ENCODE assay signal across 8 cellular contexts in genomic region chr1:203351037-203351625, GRCh38. TPM values are rescaled to one million over a fixed set of nuclear protein-coding genes. Genes with fewer than 3 reads are reported as not detected.
A peak's percentile ranks its signal among the peaks of the same experiment; 100 is the strongest.
DNase-seq lines count a peak whose midpoint lies in the region; ATAC-seq and TF ChIP-seq lines count a peak whose summit lies in the region.

Gene FMOD, minus strand, starts transcription at chr1:203351122. Its CDS starts 2,852 bp downstream, at chr1:203348270.

- peak within 1 kb of the TSS; percentile 48; the same call in 1 of the 2 replicates for H3K4ac ChIP-seq in IMR-90 (ENCODE audit: low read depth, low read length)

- 0 out of 2 replicates have a peak within 1 kb of the TSS, but pooled peaks have one; percentile 30 for H2BK120ac ChIP-seq in IMR-90 (ENCODE audit: low read depth, low read length)

- intact Hi-C loops in IMR-90 (cut with micrococcal nuclease): no loop called here
- intact Hi-C loops in naive thymus-derived CD4-positive, alpha-beta T cell (cut with micrococcal nuclease): no loop called here

- dilution Hi-C loops in IMR-90 (cut with HindIII; ENCODE audit: low sequenced_read_pairs, unreplicated experiment): no loop called here

- DNase-seq in AG09319 (ENCODE audit: extremely low read depth, low read depth) (peak; percentile 41), IMR-90 (peak; percentile 46), endothelial cell (ENCODE audit: low spot score) (no peak), ACHN (no peak), MM.1S (no peak), KG1 (lab: John Stamatoyannopoulos, UW) (no peak)
- DNase-seq in naive thymus-derived CD4-positive, alpha-beta T cell: peak in 1 of 9 donors; percentile 12
- no peak for DNase-seq in activated naive CD4-positive, alpha-beta T cell treated with Interleukin-2 at 50 U/mL for 16 hours

- H2BK5ac ChIP-seq in IMR-90 (ENCODE audit: low read depth, low read length, poor library complexity, severe bottlenecking): no peak within 1 kb of the TSS

- no peak for TF ChIP-seq RAD21 in IMR-90 (IDR thresholded peaks at IDR 0.05; ENCODE audit: low read length)

- in situ Hi-C loops in IMR-90 (cut with MboI; ENCODE audit: low sequenced_read_pairs): no loop called here
- in situ Hi-C loops in ACHN (cut with HindIII; ENCODE audit: low pct_ligation_motif_present, low pct_unique_long_range_greater_than_20kb, low sequenced_read_pairs): no loop called here

- H3K23ac ChIP-seq in IMR-90 (ENCODE audit: low read depth, low read length): 0 out of 2 replicates have a peak within 1 kb of the TSS, but pooled peaks have one; percentile 40

- no peak within 1 kb of the TSS for H3K27ac Mint-ChIP-seq in endothelial cell (ENCODE audit: unreplicated experiment)
- H3K27ac Mint-ChIP-seq in naive thymus-derived CD4-positive, alpha-beta T cell: no peak within 1 kb of the TSS

- H4K20me1 ChIP-seq in IMR-90 (ENCODE audit: insufficient read depth, low read length) (no peaks in the 10 kb centered on the region), MM.1S (ENCODE audit: insufficient read depth, low read length) (no peaks in the 10 kb centered on the region)

- no TSS peak for BruUV-seq in IMR-90 (replicated peaks; lab: Mats Ljungman, UMichigan)

- H4K91ac ChIP-seq in IMR-90 (ENCODE audit: insufficient read depth, low read depth, low read length): no peak within 1 kb of the TSS; the same call in 1 of the 2 replicates

- H3K79me2 ChIP-seq in MM.1S (ENCODE audit: low read length): no peaks in the 10 kb centered on the region

- no peak within 1 kb of the TSS for H3K27ac ChIP-seq in IMR-90 (ENCODE audit: insufficient read depth, low read length)
- no peak within 1 kb of the TSS for H3K27ac ChIP-seq in naive thymus-derived CD4-positive, alpha-beta T cell (ENCODE audit: low read depth, low read length)
- no peak within 1 kb of the TSS for H3K27ac ChIP-seq in MM.1S (ENCODE audit: low read length)

- no peaks in the 10 kb centered on the region for H3K9me2 ChIP-seq in MM.1S (replicated peaks; ENCODE audit: insufficient read depth, low read length)

- TF ChIP-seq CTCF in AG09319 (IDR thresholded peaks at IDR 0.05; ENCODE audit: low read depth, low read length) (peak; percentile 21), IMR-90 (conservative IDR thresholded peaks at IDR 0.05; ENCODE audit: low read depth, low read length) (no peak), endothelial cell (IDR thresholded peaks at IDR 0.05; ENCODE audit: unreplicated experiment) (no peak), MM.1S (IDR thresholded peaks at IDR 0.05; ENCODE audit: low read length) (no peak)

- H3K18ac ChIP-seq in IMR-90 (ENCODE audit: low read depth, low read length): no peak within 1 kb of the TSS; the same call in 1 of the 2 replicates

- peak within 1 kb of the TSS; percentile 0 for H2AFZ ChIP-seq in IMR-90 (replicated peaks; ENCODE audit: low read length, poor library complexity)
- H2AFZ ChIP-seq in MM.1S (ENCODE audit: low read length): no peak within 1 kb of the TSS

- H3K27me3 Mint-ChIP-seq in endothelial cell (ENCODE audit: unreplicated experiment): peaks cover 11% of the 10 kb centered on the region
- peaks cover 31 to 40% (median 36%) of the 10 kb centered on the region in 5 donors for H3K27me3 Mint-ChIP-seq in naive thymus-derived CD4-positive, alpha-beta T cell

- H3K9me1 ChIP-seq in IMR-90 (ENCODE audit: insufficient read depth, low read length): peaks cover 19% of the 10 kb centered on the region

- peak within 1 kb of the TSS; percentile 70; the same call in 1 of the 3 replicates for H2BK15ac ChIP-seq in IMR-90 (ENCODE audit: low read depth, low read length)

- H4K8ac ChIP-seq in IMR-90 (ENCODE audit: low read depth in 2 of 2, low read length in 2 of 2): peak within 1 kb of the TSS in 1 of 2 experiments; percentile 36; a peak in 1 of 4 replicates

- no peaks in the 10 kb centered on the region for H3K79me1 ChIP-seq in IMR-90 (ENCODE audit: low read depth in 1 of 2, low read length in 2 of 2)

- H3K9me3 ChIP-seq in IMR-90 (ENCODE audit: control insufficient read depth, insufficient read depth, low read length) (no peaks in the 10 kb centered on the region), MM.1S (replicated peaks; ENCODE audit: insufficient read depth, low read length) (no peaks in the 10 kb centered on the region)
- H3K9me3 ChIP-seq in naive thymus-derived CD4-positive, alpha-beta T cell (ENCODE audit: control insufficient read depth in 2 of 3, low read length in 3 of 3): no peaks in the 10 kb centered on the region

- peak within 1 kb of the TSS; percentile 3 for H3K4me3 Mint-ChIP-seq in endothelial cell (ENCODE audit: unreplicated experiment)
- peak within 1 kb of the TSS in 6 of 10 donors; percentile 24 to 67 (median 54) for H3K4me3 Mint-ChIP-seq in naive thymus-derived CD4-positive, alpha-beta T cell

- H4K5ac ChIP-seq in IMR-90 (ENCODE audit: low read depth, low read length): no peak within 1 kb of the TSS; the same call in 1 of the 2 replicates

- CTCF ChIA-PET in IMR-90 (lab: Yijun Ruan, JAX): interaction anchor here (0.6 to 1.7 kb wide), 3 partner anchors 9 to 89 kb away, joined by 3 to 6 read pairs (median 6); no protein-coding TSS in a partner anchor
- CTCF ChIA-PET in naive thymus-derived CD4-positive, alpha-beta T cell (lab: Charles Lee): interaction anchor here (1.5 kb wide), 1 partner anchor 84 kb away, joined by 7 read pairs; no protein-coding TSS in a partner anchor

- H3K4me2 ChIP-seq in IMR-90 (ENCODE audit: low read depth, low read length): peak within 1 kb of the TSS; percentile 7; the same call in 1 of the 2 replicates
- H3K4me2 ChIP-seq in MM.1S (ENCODE audit: low read depth, low read length): no peak within 1 kb of the TSS

- TF ChIP-seq POLR2A in IMR-90 (IDR thresholded peaks at IDR 0.05; ENCODE audit: low read depth, low read length): no peak

- no peak within 1 kb of the TSS for H3K56ac ChIP-seq in IMR-90 (ENCODE audit: extremely low read depth, insufficient read depth, low read length)

- H3K14ac ChIP-seq in IMR-90 (replicated peaks; ENCODE audit: low read depth, low read length): peak within 1 kb of the TSS; percentile 10

- H3F3A ChIP-seq in MM.1S (ENCODE audit: insufficient read depth, low read length): no peaks in the 10 kb centered on the region

- H3K4me1 ChIP-seq in IMR-90 (ENCODE audit: control insufficient read depth, insufficient read depth, low read length) (peaks cover 6% of the 10 kb centered on the region), MM.1S (ENCODE audit: low read length) (no peaks in the 10 kb centered on the region)
- H3K4me1 ChIP-seq in naive thymus-derived CD4-positive, alpha-beta T cell (ENCODE audit: control insufficient read depth in 2 of 2, insufficient read depth in 2 of 2, low read length in 2 of 2): no peaks in the 10 kb centered on the region

- ATAC-seq in IMR-90 (ENCODE audit: low read depth): peak; percentile 42
- ATAC-seq in naive thymus-derived CD4-positive, alpha-beta T cell: peak; percentile 41

- H3K4me1 Mint-ChIP-seq in endothelial cell (ENCODE audit: unreplicated experiment): peaks cover 6% of the 10 kb centered on the region
- H3K4me1 Mint-ChIP-seq in naive thymus-derived CD4-positive, alpha-beta T cell: peaks cover 0 to 9% (median 4%) of the 10 kb centered on the region in 7 donors

- no peaks in the 10 kb centered on the region for H3K36me3 Mint-ChIP-seq in endothelial cell (ENCODE audit: low read depth, unreplicated experiment)
- peaks cover 0 to 5% (median 0%) of the 10 kb centered on the region in 5 donors for H3K36me3 Mint-ChIP-seq in naive thymus-derived CD4-positive, alpha-beta T cell

- H3K36me3 ChIP-seq in IMR-90 (ENCODE audit: control insufficient read depth, insufficient read depth, low read length) (no peaks in the 10 kb centered on the region), MM.1S (replicated peaks; ENCODE audit: insufficient read depth, low read length) (no peaks in the 10 kb centered on the region)
- no peaks in the 10 kb centered on the region for H3K36me3 ChIP-seq in naive thymus-derived CD4-positive, alpha-beta T cell (ENCODE audit: control insufficient read depth in 2 of 3, insufficient read depth in 3 of 3, low read length in 3 of 3)

- H3K27me3 ChIP-seq in IMR-90 (ENCODE audit: control insufficient read depth, insufficient read depth, low read length): peaks cover 29% of the 10 kb centered on the region
- H3K27me3 ChIP-seq in naive thymus-derived CD4-positive, alpha-beta T cell (ENCODE audit: control insufficient read depth in 2 of 2, insufficient read depth in 2 of 2, low read length in 2 of 2): no peaks in the 10 kb centered on the region
- no peaks in the 10 kb centered on the region for H3K27me3 ChIP-seq in MM.1S (replicated peaks; ENCODE audit: insufficient read depth, low read length)

- H3K4me3 ChIP-seq in IMR-90 (ENCODE audit: insufficient read depth, low read depth, low read length): no peak within 1 kb of the TSS; the same call in 1 of the 2 replicates
- H3K4me3 ChIP-seq in naive thymus-derived CD4-positive, alpha-beta T cell (ENCODE audit: low read length): no peak within 1 kb of the TSS
- H3K4me3 ChIP-seq in MM.1S (ENCODE audit: low read length): no peak within 1 kb of the TSS

- H2AK5ac ChIP-seq in IMR-90 (ENCODE audit: low read depth, low read length): peak within 1 kb of the TSS; percentile 56; the same call in 1 of the 2 replicates

- H3K9me3 Mint-ChIP-seq in endothelial cell (ENCODE audit: unreplicated experiment): no peaks in the 10 kb centered on the region
- H3K9me3 Mint-ChIP-seq in naive thymus-derived CD4-positive, alpha-beta T cell: peaks cover 0 to 2% (median 0%) of the 10 kb centered on the region in 11 donors

- H2AK9ac ChIP-seq in IMR-90 (replicated peaks; ENCODE audit: low read depth, low read length, poor library complexity): no peak within 1 kb of the TSS

- WGBS in IMR-90 (ENCODE audit: extremely low coverage in 2 of 2, insufficient read length in 1 of 2), 2 experiments: no CpG with 5 or more reads among the region's 17 CpGs

- no peak within 1 kb of the TSS for H2BK20ac ChIP-seq in IMR-90 (ENCODE audit: low read depth, low read length)

- H3K9ac ChIP-seq in IMR-90 (ENCODE audit: low read depth, low read length) (peak within 1 kb of the TSS; percentile 24; the same call in 1 of the 2 replicates), MM.1S (ENCODE audit: low read length) (no peak within 1 kb of the TSS)

- POLR2A ChIA-PET in IMR-90 (lab: Charles Lee; ENCODE audit: unreplicated experiment): interaction anchor here (0.6 kb wide), 1 partner anchor 381 kb away, joined by 16 read pairs; no protein-coding TSS in a partner anchor
- POLR2A ChIA-PET in naive thymus-derived CD4-positive, alpha-beta T cell (lab: Charles Lee): no interaction called here

TF ChIP-seq in IMR-90, 13 proteins besides CTCF, POLR2A, EP300 and RAD21 (continues in another document):
- no peak for TF ChIP-seq RFX5 (IDR thresholded peaks at IDR 0.05; ENCODE audit: low read depth, low read length)
- no peak for TF ChIP-seq FOS (IDR thresholded peaks at IDR 0.05; ENCODE audit: low read depth, low read length)
- TF ChIP-seq MXI1 (IDR thresholded peaks at IDR 0.05; ENCODE audit: borderline replicate concordance, low read depth, low read length): no peak
- TF ChIP-seq SMC3 (IDR thresholded peaks at IDR 0.05; ENCODE audit: low read depth, low read length): no peak

RNA-seq across cellular contexts. Expression of gene FMOD, which starts in this region (rescaled TPM):
- 0.18 and 0.28 TPM in 2 replicates for total RNA-seq in IMR-90 (2012; rRNA removed)
- 2.4 and 2.7 TPM in 2 replicates for polyA plus RNA-seq in IMR-90 (2012; rRNA removed)
- 0.64 and 2.9 TPM in 2 replicates for polyA plus RNA-seq in IMR-90 (2012; cell fraction: cytosol; rRNA removed)
- polyA plus RNA-seq in IMR-90 (2012; cell fraction: nucleus; rRNA removed; ENCODE audit: low replicate concordance): 1.0 and 1.8 TPM in 2 replicates
- not detected for total RNA-seq in endothelial cell (ENCODE audit: unreplicated experiment)
- not detected for total RNA-seq in naive thymus-derived CD4-positive, alpha-beta T cell
- polyA plus RNA-seq in naive thymus-derived CD4-positive, alpha-beta T cell: not detected

Comparison
In these comparisons a context has a peak if more than half of its experiments do, and no peak if none do; other contexts are left out.
1. Peak in ATAC-seq in naive thymus-derived CD4-positive, alpha-beta T cell; RNA of the gene not detected or under 1 TPM.
2. DNase-seq: peak in AG09319 (single experiment) and IMR-90 (single experiment); none in endothelial cell (single experiment), ACHN (single experiment), MM.1S (single experiment), KG1 (single experiment) and activated naive CD4-positive, alpha-beta T cell treated with Interleukin-2 at 50 U/mL for 16 hours (single experiment).